ENCODE assay signal across 8 cellular contexts in the genomic region with DNA sequence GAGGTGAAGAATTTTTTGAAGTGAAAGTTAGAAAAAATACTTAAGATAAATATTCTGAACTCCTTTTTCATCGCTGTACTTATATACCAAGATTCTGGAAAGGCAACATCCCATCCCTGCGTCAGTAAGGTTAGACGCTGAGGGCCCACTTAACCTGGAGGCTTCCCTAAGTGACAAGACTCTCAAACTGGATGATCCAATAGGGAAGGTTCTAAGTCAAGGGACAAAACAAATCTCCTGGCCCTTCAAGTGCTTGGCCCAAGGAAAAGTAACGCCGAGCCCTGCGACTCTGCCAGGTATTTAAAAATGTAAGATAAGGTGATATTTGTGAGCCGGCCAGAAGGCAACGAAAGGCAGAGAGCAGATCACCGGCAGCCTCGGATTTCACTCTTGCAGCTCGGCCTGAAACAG. TPM values are rescaled to one million over a fixed set of nuclear protein-coding genes. Genes with fewer than 3 reads are reported as not detected.
A peak's percentile ranks its signal among the peaks of the same experiment; 100 is the strongest.
DNase-seq lines count a peak whose midpoint lies in the region; ATAC-seq and TF ChIP-seq lines count a peak whose summit lies in the region.

No MANE protein-coding gene starts in this region.

- peak overlapping the region; percentile 56 for H3K27ac ChIP-seq in muscle layer of colon (ENCODE audit: low read depth, low read length)

- H3K9me3 ChIP-seq in muscle layer of colon (ENCODE audit: low read length) = no peaks in the 10 kb centered on the region

- peaks cover 13% of the 10 kb centered on the region for H3K4me1 ChIP-seq in muscle layer of colon (ENCODE audit: insufficient read depth, low read length)

- no peaks in the 10 kb centered on the region for H3K27me3 ChIP-seq in muscle layer of colon (ENCODE audit: control insufficient read depth in 1 of 2, insufficient read depth in 2 of 2, low read length in 2 of 2)

- H3K4me3 ChIP-seq in AG10803 (ENCODE audit: low read length) (peak overlapping the region; percentile 74), muscle layer of colon (ENCODE audit: low read depth in 1 of 2, low read length in 2 of 2) (peak overlapping the region; percentile 65 to 84)

- no peak for ATAC-seq in HG03139 (IDR thresholded peaks at IDR 0.05; ENCODE audit: unreplicated experiment)

- H3K9ac ChIP-seq in muscle layer of colon (ENCODE audit: low read length) = peak overlapping the region; percentile 33

- TF ChIP-seq CTCF in AG10803 (conservative IDR thresholded peaks at IDR 0.05; ENCODE audit: low read length) = no peak

- DNase-seq in AG10803 (ENCODE audit: low read depth) (no peak), LoVo (ENCODE audit: low spot score) (peak; percentile 17), cerebellum (ENCODE audit: low spot score) (peak; percentile 19), HUDEP-2 (lab: John Stamatoyannopoulos, UW; ENCODE audit: unreplicated experiment in 76 of 76) (no peak), kidney tubule cell (ENCODE audit: low spot score) (no peak), NAMALWA (ENCODE audit: low spot score) (no peak)

- H3K36me3 ChIP-seq in muscle layer of colon (ENCODE audit: insufficient read depth, low read length) = no peaks in the 10 kb centered on the region

RNA-seq across cellular contexts. Expression of a gene that starts 1.3 kb away (rescaled TPM):
- 37.4 TPM for total RNA-seq in cerebellum

Comparison
In these comparisons a context has a peak if more than half of its experiments do, and no peak if none do; other contexts are left out.
1. DNase-seq: peak in LoVo (single experiment) and cerebellum (single experiment); none in AG10803 (single experiment), HUDEP-2 (0 of 76), kidney tubule cell (single experiment) and NAMALWA (single experiment).